17 cellular contexts compared by ENCODE assay signal in the genomic region with DNA sequence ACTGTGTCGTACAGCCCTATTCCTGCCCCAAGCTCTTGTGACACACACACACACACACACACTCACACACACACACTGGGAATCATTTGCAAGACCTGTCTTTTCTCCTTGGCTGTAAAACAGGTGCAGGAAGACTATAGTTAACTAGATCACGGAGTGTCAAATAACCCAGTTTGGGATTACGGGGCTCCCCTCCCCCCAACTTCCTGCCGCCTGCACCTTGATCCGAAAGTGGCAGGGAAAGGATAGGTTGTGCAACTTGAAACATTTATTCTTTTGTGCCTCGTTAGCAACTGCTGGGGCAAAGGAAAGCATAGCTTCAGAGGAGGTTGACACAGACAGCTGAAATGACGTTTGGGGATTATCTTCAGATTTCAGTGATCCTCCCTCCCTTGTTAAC.
"Had no signal": no experiment of that assay in that cellular context is flagged by ENCODE, and none has a peak within 500 bp of the region (broad histone marks: within the 10 kb centered on the region; RNA-seq: fewer than 3 reads in every experiment).

No MANE protein-coding gene starts in this region.

- DNase-seq: activated CD4-positive, alpha-beta T cell treated with anti-CD3 and anti-CD28 coated beads for 4 hours; activated CD8-positive, alpha-beta memory T cell treated with anti-CD3 and anti-CD28 coated beads, Interleukin-2, amount 50 U/mL, for 48 hours; activated CD8-positive, alpha-beta T cell treated with anti-CD3 and anti-CD28 coated beads, Interleukin-2, amount 10 ng/mL, durations not matched to agents 7 days and 5 days; activated naive CD4-positive, alpha-beta T cell; dorsolateral prefrontal cortex; gastrocnemius medialis; kidney glomerular epithelial cell; natural killer cell; psoas muscle; sigmoid colon; stimulated activated CD4-positive, alpha-beta T cell treated with anti-CD3 and anti-CD28 coated beads, Interleukin-2, amount 100 ng/mL, for 48 hours; stimulated activated naive CD8-positive, alpha-beta T cell treated with anti-CD3 and anti-CD28 coated beads, Interleukin-15, Interleukin-2, amounts not matched to agents 100 U/mL and 50 U/mL, for 24 hours; T-helper 9 cell had no signal

- H3K27ac ChIP-seq: dorsolateral prefrontal cortex, gastrocnemius medialis, psoas muscle, sigmoid colon, suprapubic skin had no signal

- H3K4me3 Mint-ChIP-seq: activated CD8-positive, alpha-beta T cell treated with anti-CD3 and anti-CD28 coated beads, Interleukin-2, amount 10 ng/mL, durations not matched to agents 7 days and 5 days; activated T-helper 1 cell treated with anti-CD3 and anti-CD28 coated beads, Interleukin-12 subunit alpha, Interleukin-12 subunit beta, Interleukin-2, Interleukin-4 antibody, amounts not matched to agents 30 ng/mL and 10 ng/mL and 1 ng/mL, durations not matched to agents 14 hours and 24 hours and 36 hours; natural killer cell had no signal

- H3K9me3 ChIP-seq: gastrocnemius medialis, sigmoid colon, suprapubic skin had no signal

- H3K4me1 ChIP-seq: gastrocnemius medialis, psoas muscle, suprapubic skin had no signal

- ATAC-seq: activated CD8-positive, alpha-beta T cell treated with anti-CD3 and anti-CD28 coated beads, Interleukin-2, amount 10 ng/mL, durations not matched to agents 7 days and 5 days; gastrocnemius medialis; natural killer cell; psoas muscle; stimulated activated naive CD8-positive, alpha-beta T cell treated with anti-CD3 and anti-CD28 coated beads, Interleukin-15, Interleukin-2, amounts not matched to agents 100 U/mL and 50 U/mL, for 24 hours had no signal

- H3K27me3 ChIP-seq: sigmoid colon, suprapubic skin had no signal

- H3K36me3 Mint-ChIP-seq: natural killer cell had no signal

- H3K4me3 ChIP-seq: dorsolateral prefrontal cortex, gastrocnemius medialis, psoas muscle, sigmoid colon, suprapubic skin had no signal

- H3K4me1 Mint-ChIP-seq: natural killer cell had no signal

- H3K27ac Mint-ChIP-seq: activated CD8-positive, alpha-beta T cell treated with anti-CD3 and anti-CD28 coated beads, Interleukin-2, amount 10 ng/mL, durations not matched to agents 7 days and 5 days; activated T-helper 1 cell treated with anti-CD3 and anti-CD28 coated beads, Interleukin-12 subunit alpha, Interleukin-12 subunit beta, Interleukin-2, Interleukin-4 antibody, amounts not matched to agents 30 ng/mL and 10 ng/mL and 1 ng/mL, durations not matched to agents 14 hours and 24 hours and 36 hours; natural killer cell had no signal

- H3K9me3 Mint-ChIP-seq: activated T-helper 1 cell treated with anti-CD3 and anti-CD28 coated beads, Interleukin-12 subunit alpha, Interleukin-12 subunit beta, Interleukin-2, Interleukin-4 antibody, amounts not matched to agents 30 ng/mL and 10 ng/mL and 1 ng/mL, durations not matched to agents 14 hours and 24 hours and 36 hours; natural killer cell had no signal

- H3K36me3 ChIP-seq: gastrocnemius medialis, sigmoid colon, suprapubic skin had no signal

- FAIRE-seq: astrocyte, endothelial cell of umbilical vein had no signal
